In the genomic region with DNA sequence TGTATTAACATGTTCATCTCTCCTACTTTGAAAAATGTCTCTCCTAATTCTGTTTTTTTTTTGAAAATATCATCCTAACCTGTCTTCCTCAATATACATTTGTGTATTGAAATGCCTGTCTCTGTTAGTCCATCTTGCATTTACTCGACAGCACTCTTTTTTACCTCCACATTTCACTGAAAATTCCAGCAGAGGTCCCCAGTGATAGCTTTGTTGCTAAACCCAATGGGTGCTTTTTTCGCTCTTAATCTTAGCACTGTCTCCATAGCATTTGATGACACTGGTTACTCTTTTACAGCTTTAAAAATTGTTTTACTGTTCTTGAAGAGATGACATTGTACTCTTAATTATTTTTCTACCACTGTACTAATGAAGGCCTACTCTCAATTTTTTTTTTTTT, we compare ENCODE assay signal across 1 cellular context.
A peak's percentile ranks its signal among the peaks of the same experiment; 100 is the strongest.
TF ChIP-seq lines count a peak whose summit lies in the region.

No MANE protein-coding gene starts in this region.

TF ChIP-seq in K562, 482 proteins besides CTCF, POLR2A, EP300 and RAD21 (continued from another document):
- TF ChIP-seq JUND (IDR thresholded peaks at IDR 0.05; ENCODE audit: borderline replicate concordance, low read depth, low read length) (0 out of 2 replicates have a peak, but pooled peaks have one; percentile 11), JUND (tag; IDR thresholded peaks at IDR 0.05; ENCODE audit: borderline replicate concordance, low read depth, low read length) (no peak; the same call in 2 of the 3 replicates), DPF2 (IDR thresholded peaks at IDR 0.05) (0 out of 2 replicates have a peak, but pooled peaks have one; percentile 16), KLF16 (IDR thresholded peaks at IDR 0.05) (0 out of 2 replicates have a peak, but pooled peaks have one; percentile 33), MYC (IDR thresholded peaks at IDR 0.05; ENCODE audit: low read depth, low read length) (no peak), MYC (CRISPR knock-in tag; IDR thresholded peaks at IDR 0.05; ENCODE audit: borderline replicate concordance, low read depth) (no peak), POLR2H (tag; IDR thresholded peaks at IDR 0.05; ENCODE audit: low read depth) (0 out of 2 replicates have a peak, but pooled peaks have one; percentile 27), SMAD4 (CRISPR knock-in tag; conservative IDR thresholded peaks at IDR 0.05) (0 out of 2 replicates have a peak, but pooled peaks have one; percentile 14), RFX1 (IDR thresholded peaks at IDR 0.05) (peak; percentile 13; the same call in 1 of the 2 replicates), VEZF1 (CRISPR knock-in tag; IDR thresholded peaks at IDR 0.05) (no peak), POLR2AphosphoS5 (IDR thresholded peaks at IDR 0.05; ENCODE audit: control insufficient read depth, insufficient read depth, low read depth, low read length) (no peak), RHOXF2B (CRISPR knock-in tag; conservative IDR thresholded peaks at IDR 0.05) (no peak), SMC3 (conservative IDR thresholded peaks at IDR 0.05; ENCODE audit: insufficient read depth, low read depth, low read length) (0 out of 2 replicates have a peak, but pooled peaks have one; percentile 54)
- TF ChIP-seq, protein P1, sequence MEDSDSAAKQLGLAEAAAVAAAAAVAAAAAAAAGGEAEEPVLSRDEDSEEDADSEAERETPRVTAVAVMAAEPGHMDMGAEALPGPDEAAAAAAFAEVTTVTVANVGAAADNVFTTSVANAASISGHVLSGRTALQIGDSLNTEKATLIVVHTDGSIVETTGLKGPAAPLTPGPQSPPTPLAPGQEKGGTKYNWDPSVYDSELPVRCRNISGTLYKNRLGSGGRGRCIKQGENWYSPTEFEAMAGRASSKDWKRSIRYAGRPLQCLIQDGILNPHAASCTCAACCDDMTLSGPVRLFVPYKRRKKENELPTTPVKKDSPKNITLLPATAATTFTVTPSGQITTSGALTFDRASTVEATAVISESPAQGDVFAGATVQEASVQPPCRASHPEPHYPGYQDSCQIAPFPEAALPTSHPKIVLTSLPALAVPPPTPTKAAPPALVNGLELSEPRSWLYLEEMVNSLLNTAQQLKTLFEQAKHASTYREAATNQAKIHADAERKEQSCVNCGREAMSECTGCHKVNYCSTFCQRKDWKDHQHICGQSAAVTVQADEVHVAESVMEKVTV (CRISPR knock-in tag; IDR thresholded peaks at IDR 0.05) = peak; percentile 71
- TF ChIP-seq, protein P2, sequence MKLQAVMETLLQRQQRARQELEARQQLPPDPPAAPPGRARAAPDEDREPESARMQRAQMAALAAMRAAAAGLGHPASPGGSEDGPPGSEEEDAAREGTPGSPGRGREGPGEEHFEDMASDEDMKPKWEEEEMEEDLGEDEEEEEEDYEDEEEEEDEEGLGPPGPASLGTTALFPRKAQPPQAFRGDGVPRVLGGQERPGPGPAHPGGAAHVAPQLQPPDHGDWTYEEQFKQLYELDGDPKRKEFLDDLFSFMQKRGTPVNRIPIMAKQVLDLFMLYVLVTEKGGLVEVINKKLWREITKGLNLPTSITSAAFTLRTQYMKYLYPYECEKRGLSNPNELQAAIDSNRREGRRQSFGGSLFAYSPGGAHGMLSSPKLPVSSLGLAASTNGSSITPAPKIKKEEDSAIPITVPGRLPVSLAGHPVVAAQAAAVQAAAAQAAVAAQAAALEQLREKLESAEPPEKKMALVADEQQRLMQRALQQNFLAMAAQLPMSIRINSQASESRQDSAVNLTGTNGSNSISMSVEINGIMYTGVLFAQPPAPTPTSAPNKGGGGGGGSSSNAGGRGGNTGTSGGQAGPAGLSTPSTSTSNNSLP (IDR thresholded peaks at IDR 0.05; ENCODE audit: borderline replicate concordance, low read depth, low read length) = 0 out of 2 replicates have a peak, but pooled peaks have one; percentile 28
